ENCODE assay signal across 8 cellular contexts in genomic region chr15:85865070-85865684, GRCh38.
DNase-seq lines count a peak whose midpoint lies in the region; ATAC-seq, FAIRE-seq and TF ChIP-seq lines count a peak whose summit lies in the region.

No MANE protein-coding gene starts in this region.

- peak; percentile 78 for FAIRE-seq in A549 (lab: Jason Lieb, UNC)

- TF ChIP-seq POLR2A in A549 (IDR thresholded peaks at IDR 0.05; ENCODE audit: low read length), result no peak

- DNase-seq in A549 (ENCODE audit: low read depth in 1 of 2, low spot score in 1 of 2) (peak; percentile 67 to 80), EH (ENCODE audit: low read depth) (peak; percentile 43), NAMALWA (ENCODE audit: low spot score) (peak; percentile 26), brain microvascular endothelial cell (peak; percentile 29), kidney tubule cell (ENCODE audit: low spot score) (peak; percentile 40), DMS79 treated with DMSO at 0.1 percent for 48 hours (lab: John Stamatoyannopoulos, UW) (no peak), cortex of kidney (lab: John Stamatoyannopoulos, UW) (no peak)

- no peak for TF ChIP-seq EP300 in A549 (IDR thresholded peaks at IDR 0.05)

- peak; percentile 94 to 97 for TF ChIP-seq RAD21 in A549 (conservative IDR thresholded peaks at IDR 0.05 in 1 of 2, IDR thresholded peaks at IDR 0.05 in 1 of 2)

- H3K27ac ChIP-seq in A549 (no peak overlapping the region), brain microvascular endothelial cell (no peak overlapping the region)

- no peaks in the 10 kb centered on the region for H3K9me3 ChIP-seq in A549

- no peaks in the 10 kb centered on the region for H3K36me3 ChIP-seq in brain microvascular endothelial cell (replicated peaks)

- peak; percentile 89 to 96 for ATAC-seq in A549
- ATAC-seq in GM19395 (IDR thresholded peaks at IDR 0.05; ENCODE audit: unreplicated experiment), result no peak

- WGBS in A549 (ENCODE audit: missing lambda C conversion rate), result 7% methylated on average over 6 of the region's 6 CpGs

- H3K4me1 ChIP-seq in A549, result no peaks in the 10 kb centered on the region

- TF ChIP-seq CTCF in A549 (IDR thresholded peaks at IDR 0.05), result peak; percentile 93
- TF ChIP-seq CTCF in brain microvascular endothelial cell (IDR thresholded peaks at IDR 0.05; ENCODE audit: low read depth, low read length, missing control alignments), result peak; percentile 85

- H3K4me3 ChIP-seq in A549 (no peak overlapping the region), brain microvascular endothelial cell (ENCODE audit: low read depth, low read length) (no peak overlapping the region)

- no peak overlapping the region for H3K4me2 ChIP-seq in A549

- in situ Hi-C loops in brain microvascular endothelial cell (cut with HindIII; ENCODE audit: low pct_ligation_motif_present, low sequenced_read_pairs), result no loop called here

- CTCF ChIA-PET in A549 (lab: Yijun Ruan, JAX), result interaction anchor here (0.8 to 2.7 kb wide), 17 partner anchors 9 to 1052 kb away, joined by 3 to 20 read pairs (median 4); partner anchors contain the start of gene AGBL1

- POLR2A ChIA-PET in A549 (lab: Yijun Ruan, JAX), result no interaction called here

- no peaks in the 10 kb centered on the region for H3K27me3 ChIP-seq in brain microvascular endothelial cell (replicated peaks)

TF ChIP-seq in A549, 52 proteins besides CTCF, POLR2A, EP300 and RAD21:
- no peak for TF ChIP-seq FOXS1 (CRISPR knock-in tag; IDR thresholded peaks at IDR 0.05)
- TF ChIP-seq SMC3 (IDR thresholded peaks at IDR 0.05), result peak; percentile 80
- TF ChIP-seq HES2 (IDR thresholded peaks at IDR 0.05), result no peak
- no peak for TF ChIP-seq MAZ (IDR thresholded peaks at IDR 0.05; ENCODE audit: borderline replicate concordance, low read depth, low read length)

Comparison
In these comparisons a context has a peak if more than half of its experiments do, and no peak if none do; other contexts are left out.
1. DNase-seq: peak in A549 (2 of 2), EH (single experiment), NAMALWA (single experiment), brain microvascular endothelial cell (single experiment) and kidney tubule cell (single experiment); none in DMS79 treated with DMSO at 0.1 percent for 48 hours (single experiment) and cortex of kidney (single experiment).